13 cellular contexts compared by ENCODE assay signal in genomic region chr2:73823416-73823815, GRCh38. TPM values are rescaled to one million over a fixed set of nuclear protein-coding genes. Genes with fewer than 3 reads are reported as not detected.
DNase-seq lines count a peak whose midpoint lies in the region; ATAC-seq, FAIRE-seq and TF ChIP-seq lines count a peak whose summit lies in the region.
"Had no signal": no experiment of that assay in that cellular context is flagged by ENCODE, and none has a peak within 500 bp of the region (broad histone marks: within the 10 kb centered on the region; RNA-seq: fewer than 3 reads in every experiment).

No MANE protein-coding gene starts in this region.

- H3K4me3 Mint-ChIP-seq in HFFc6 = no peak overlapping the region

- H3K9me3 Mint-ChIP-seq in HFFc6 = no peaks in the 10 kb centered on the region
- H3K9me3 Mint-ChIP-seq: CD4-positive, alpha-beta T cell had no signal

- H3K27ac ChIP-seq in Panc1 (ENCODE audit: low read length) (no peak overlapping the region), small intestine (ENCODE audit: low read depth in 1 of 2, low read length in 1 of 2) (peak overlapping the region in 1 of 2 donors; percentile 11)
- H3K27ac ChIP-seq: BLaER1 treated with 17β-estradiol and CSF1 and Interleukin-3, amounts not matched to agents 10 nM and 100 nM had no signal

- intact Hi-C loops in Panc1 (cut with micrococcal nuclease; ENCODE audit: unreplicated experiment) = no loop called here

- POLR2A ChIA-PET in Panc1 (lab: Charles Lee) = no interaction called here

- no peak for FAIRE-seq in small intestine (lab: Jason Lieb, UNC)
- FAIRE-seq: H1 had no signal

- peaks cover 12% of the 10 kb centered on the region for H3K27me3 Mint-ChIP-seq in HFFc6 (ENCODE audit: insufficient read depth)

- no TSS peak for BruUV-seq in Panc1 (replicated peaks; lab: Mats Ljungman, UMichigan)

- WGBS in small intestine, 3 donors = 13 to 38% (median 29%) methylated on average over 2 of the region's 2 CpGs

- no peaks in the 10 kb centered on the region for H3K9me3 ChIP-seq in Panc1 (ENCODE audit: control insufficient read depth, insufficient read depth, low read depth, low read length)
- H3K9me3 ChIP-seq in small intestine (ENCODE audit: control insufficient read depth, low read depth) = no peaks in the 10 kb centered on the region
- H3K9me3 ChIP-seq: BLaER1 treated with 17β-estradiol and CSF1 and Interleukin-3, amounts not matched to agents 10 nM and 100 nM had no signal

- H3K36me3 ChIP-seq in Panc1 (ENCODE audit: control insufficient read depth, insufficient read depth, low read length) = no peaks in the 10 kb centered on the region
- no peaks in the 10 kb centered on the region for H3K36me3 ChIP-seq in small intestine (ENCODE audit: control insufficient read depth in 2 of 2, insufficient read depth in 2 of 2, low read length in 2 of 2)
- H3K36me3 ChIP-seq: BLaER1 treated with 17β-estradiol and CSF1 and Interleukin-3, amounts not matched to agents 10 nM and 100 nM had no signal

- ATAC-seq in Panc1 (peak; percentile 72), esophagus mucosa (no peak)

- no peak overlapping the region for H3K27ac Mint-ChIP-seq in HFFc6
- H3K27ac Mint-ChIP-seq: CD4-positive, alpha-beta T cell had no signal

- no peak overlapping the region for H3K4me3 ChIP-seq in Panc1 (ENCODE audit: low read depth in 2 of 2, low read length in 2 of 2)
- no peak overlapping the region for H3K4me3 ChIP-seq in small intestine (ENCODE audit: low read depth in 1 of 2, low read length in 2 of 2)
- H3K4me3 ChIP-seq: BLaER1 treated with 17β-estradiol and CSF1 and Interleukin-3, amounts not matched to agents 10 nM and 100 nM had no signal

- H3K27me3 ChIP-seq in Panc1 (ENCODE audit: control insufficient read depth, insufficient read depth, low read length) (no peaks in the 10 kb centered on the region), small intestine (ENCODE audit: control insufficient read depth in 2 of 2, insufficient read depth in 2 of 2, low read length in 2 of 2) (no peaks in the 10 kb centered on the region)
- H3K27me3 ChIP-seq: BLaER1 treated with 17β-estradiol and CSF1 and Interleukin-3, amounts not matched to agents 10 nM and 100 nM had no signal

- in situ Hi-C loops in Panc1 (cut with HindIII; ENCODE audit: low pct_unique_long_range_greater_than_20kb, low sequenced_read_pairs) = no loop called here

- TF ChIP-seq CTCF in HFFc6 (IDR thresholded peaks at IDR 0.05) = no peak
- no peak for TF ChIP-seq CTCF in Panc1 (IDR thresholded peaks at IDR 0.05)

- CTCF ChIA-PET in Panc1 (lab: Charles Lee) = interaction anchor here (1.4 kb wide), 1 partner anchor 511 kb away, joined by 4 read pairs; no protein-coding TSS in a partner anchor

- DNase-seq in EH (ENCODE audit: low read depth) = peak; percentile 31
- DNase-seq in HFFc6 = peak; percentile 3
- DNase-seq in Panc1 (ENCODE audit: low read depth, low spot score) = no peak
- peak; percentile 35 for DNase-seq in small intestine
- no peak for DNase-seq in NCI-H1048 (lab: John Stamatoyannopoulos, UW)
- DNase-seq in NCI-H526 treated with DMSO at 0.1 percent for 48 hours (lab: John Stamatoyannopoulos, UW) = no peak

- H3K36me3 Mint-ChIP-seq in HFFc6 (ENCODE audit: low read depth) = no peaks in the 10 kb centered on the region

- H3K4me1 ChIP-seq in Panc1 (ENCODE audit: control insufficient read depth, insufficient read depth, low read length) = peaks cover 5% of the 10 kb centered on the region; the same call in 1 of the 2 replicates
- peaks cover 0 to 3% of the 10 kb centered on the region in 2 donors for H3K4me1 ChIP-seq in small intestine (ENCODE audit: control insufficient read depth in 2 of 2, insufficient read depth in 1 of 2, low read depth in 1 of 2, low read length in 1 of 2)

- peaks cover 14% of the 10 kb centered on the region for H3K4me1 Mint-ChIP-seq in HFFc6 (ENCODE audit: low read depth)

RNA-seq across cellular contexts. Expression of gene STAMBP, which starts 5.3 kb away (rescaled TPM):
- 10 to 100 TPM; 31.6 to 37.2 (median 34.5) TPM for total RNA-seq in HFFc6 (2021; fragmentation: NEBNext Ultra II Directional; extraction: Animal tissue kit (Norgen Biotek cat#: 25700))
- total RNA-seq in Panc1 (2021; ENCODE audit: unreplicated experiment) (49.0 TPM), esophagus mucosa (33.5 TPM)
- 33.5 TPM for polyA plus RNA-seq in Panc1 (2012; ENCODE audit: insufficient read length)
- 10 to 100 TPM; 30.3 to 51.4 (median 34.6) TPM for polyA plus RNA-seq in small intestine

RNA-seq across cellular contexts. Expression of gene C2orf78, which starts 39.4 kb away (rescaled TPM):
- total RNA-seq in HFFc6 (2021; fragmentation: NEBNext Ultra II Directional; extraction: Animal tissue kit (Norgen Biotek cat#: 25700)) = not detected
- total RNA-seq in Panc1 (2021; ENCODE audit: unreplicated experiment) = not detected
- polyA plus RNA-seq in Panc1 (2012; ENCODE audit: insufficient read length) = not detected
- polyA plus RNA-seq in small intestine = not detected
- not detected for total RNA-seq in esophagus mucosa
- total RNA-seq: CD4-positive, alpha-beta T cell; HepG2; HT1080; M059J had no signal
- polyA plus RNA-seq: HepG2 had no signal

RNA-seq across cellular contexts. Expression of gene DUSP11, which starts 43.5 kb away (rescaled TPM):
- 10 to 100 TPM; 21.6 to 24.2 (median 23.1) TPM for total RNA-seq in HFFc6 (2021; fragmentation: NEBNext Ultra II Directional; extraction: Animal tissue kit (Norgen Biotek cat#: 25700))
- total RNA-seq in Panc1 (2021; ENCODE audit: unreplicated experiment) (16.9 TPM), esophagus mucosa (28.8 TPM)
- polyA plus RNA-seq in Panc1 (2012; ENCODE audit: insufficient read length) = 9.2 TPM
- polyA plus RNA-seq in small intestine = 10 to 100 TPM; 14.9 to 22.4 (median 19.7) TPM

Comparison
In these comparisons a context has a peak if more than half of its experiments do, and no peak if none do; other contexts are left out.
1. DNase-seq: peak in EH (single experiment), HFFc6 (single experiment) and small intestine (single experiment); none in Panc1 (single experiment), NCI-H1048 (single experiment) and NCI-H526 treated with DMSO at 0.1 percent for 48 hours (single experiment).